In the genomic region with DNA sequence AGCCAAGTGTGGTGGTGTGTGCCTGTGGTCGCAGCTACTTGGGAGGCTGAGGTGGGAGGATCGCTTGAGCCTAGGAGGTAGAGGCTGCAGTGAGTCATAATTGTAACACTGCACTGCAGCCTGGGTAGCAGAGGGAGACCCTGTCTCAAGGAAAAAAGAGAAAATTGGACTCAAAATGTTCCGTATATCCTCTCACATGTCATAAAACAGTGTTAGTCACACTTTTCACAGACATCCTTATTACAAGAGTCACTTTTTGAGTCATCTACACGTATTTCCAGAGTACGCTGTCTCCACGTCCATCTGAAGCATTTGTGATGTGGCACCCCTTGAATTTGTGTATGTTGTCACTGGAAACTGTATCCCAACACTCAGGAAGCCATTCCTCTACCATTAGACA, we compare ENCODE assay signal across 12 cellular contexts.
A peak's percentile ranks its signal among the peaks of the same experiment; 100 is the strongest.
DNase-seq lines count a peak whose midpoint lies in the region; ATAC-seq, FAIRE-seq and TF ChIP-seq lines count a peak whose summit lies in the region.
"Had no signal": no experiment of that assay in that cellular context is flagged by ENCODE, and none has a peak within 500 bp of the region (broad histone marks: within the 10 kb centered on the region; RNA-seq: fewer than 3 reads in every experiment).

No MANE protein-coding gene starts in this region.

- no peak for DNase-seq in CD8-positive, alpha-beta T cell
- peak; percentile 82 for DNase-seq in HS-27A (ENCODE audit: low read depth)
- DNase-seq in astrocyte (ENCODE audit: low read depth): peak; percentile 94
- DNase-seq in memory B cell (ENCODE audit: low spot score in 2 of 2): no peak
- no peak for DNase-seq in ascending aorta (ENCODE audit: low spot score in 2 of 2)
- no peak for DNase-seq in DMS114 treated with DMSO at 0.1 percent for 48 hours (lab: John Stamatoyannopoulos, UW; ENCODE audit: unreplicated experiment)
- DNase-seq: activated CD4-positive, alpha-beta T cell treated with anti-CD3 and anti-CD28 coated beads, Interleukin-2, amount 10 ng/mL, durations not matched to agents 7 days and 5 days; activated naive CD8-positive, alpha-beta T cell treated with anti-CD3 and anti-CD28 coated beads for 36 hours; DMS79; endodermal cell; SIG-M5 had no signal

- no peaks in the 10 kb centered on the region for H4K20me1 ChIP-seq in astrocyte (ENCODE audit: insufficient read depth, low read length)

- peaks cover 9% of the 10 kb centered on the region for H3K4me1 Mint-ChIP-seq in CD8-positive, alpha-beta T cell (ENCODE audit: low read depth)
- H3K4me1 Mint-ChIP-seq in astrocyte (ENCODE audit: low read depth, unreplicated experiment) (peaks cover 14% of the 10 kb centered on the region), memory B cell (peaks cover 42% of the 10 kb centered on the region)
- H3K4me1 Mint-ChIP-seq: activated naive CD8-positive, alpha-beta T cell treated with anti-CD3 and anti-CD28 coated beads for 36 hours had no signal

- no peak for ATAC-seq in CD8-positive, alpha-beta T cell
- ATAC-seq in memory B cell (ENCODE audit: low read depth) (no peak), GM21390 (IDR thresholded peaks at IDR 0.05; ENCODE audit: unreplicated experiment) (no peak)

- POLR2A ChIA-PET in CD8-positive, alpha-beta T cell (lab: Charles Lee): no interaction called here

- peak; percentile 76 for FAIRE-seq in astrocyte (lab: Jason Lieb, UNC)

- no peaks in the 10 kb centered on the region for H3K27me3 Mint-ChIP-seq in CD8-positive, alpha-beta T cell (ENCODE audit: low read depth)
- H3K27me3 Mint-ChIP-seq in astrocyte (ENCODE audit: low read depth, unreplicated experiment) (no peaks in the 10 kb centered on the region), memory B cell (no peaks in the 10 kb centered on the region)
- H3K27me3 Mint-ChIP-seq: activated CD4-positive, alpha-beta T cell treated with anti-CD3 and anti-CD28 coated beads, Interleukin-2, amount 10 ng/mL, durations not matched to agents 7 days and 5 days; activated naive CD8-positive, alpha-beta T cell treated with anti-CD3 and anti-CD28 coated beads for 36 hours had no signal

- no peak overlapping the region for H3K4me3 Mint-ChIP-seq in CD8-positive, alpha-beta T cell
- no peak overlapping the region for H3K4me3 Mint-ChIP-seq in astrocyte (ENCODE audit: unreplicated experiment)
- no peak overlapping the region for H3K4me3 Mint-ChIP-seq in memory B cell
- H3K4me3 Mint-ChIP-seq: activated CD4-positive, alpha-beta T cell treated with anti-CD3 and anti-CD28 coated beads, Interleukin-2, amount 10 ng/mL, durations not matched to agents 7 days and 5 days; activated naive CD8-positive, alpha-beta T cell treated with anti-CD3 and anti-CD28 coated beads for 36 hours; endodermal cell had no signal

- H3K27ac ChIP-seq in CD8-positive, alpha-beta T cell (ENCODE audit: low read depth, low read length): no peak overlapping the region
- peak overlapping the region; percentile 90 for H3K27ac ChIP-seq in astrocyte (ENCODE audit: low read depth, low read length)
- no peak overlapping the region for H3K27ac ChIP-seq in ascending aorta

- H3K4me2 ChIP-seq in astrocyte (ENCODE audit: low read length): no peak overlapping the region

- H3K9me3 Mint-ChIP-seq in CD8-positive, alpha-beta T cell: no peaks in the 10 kb centered on the region
- H3K9me3 Mint-ChIP-seq in astrocyte (ENCODE audit: unreplicated experiment): peaks cover 8% of the 10 kb centered on the region
- H3K9me3 Mint-ChIP-seq in memory B cell: no peaks in the 10 kb centered on the region

- no peaks in the 10 kb centered on the region for H3K27me3 ChIP-seq in CD8-positive, alpha-beta T cell (ENCODE audit: insufficient read depth, low read length)
- H3K27me3 ChIP-seq in astrocyte (ENCODE audit: insufficient read depth, low read length) (no peaks in the 10 kb centered on the region), ascending aorta (no peaks in the 10 kb centered on the region)

- H3K9ac ChIP-seq in astrocyte (ENCODE audit: low read length): peak overlapping the region; percentile 75

- no peaks in the 10 kb centered on the region for H3K4me1 ChIP-seq in CD8-positive, alpha-beta T cell (ENCODE audit: insufficient read depth, low read length)
- H3K4me1 ChIP-seq in astrocyte (ENCODE audit: insufficient read depth, low read length): peaks cover 28% of the 10 kb centered on the region
- peaks cover 0 to 6% of the 10 kb centered on the region in 2 donors for H3K4me1 ChIP-seq in ascending aorta

- peaks cover 2% of the 10 kb centered on the region for H3K36me3 Mint-ChIP-seq in CD8-positive, alpha-beta T cell
- H3K36me3 Mint-ChIP-seq in astrocyte (ENCODE audit: low read depth, unreplicated experiment): peaks cover 11% of the 10 kb centered on the region
- peaks cover 17% of the 10 kb centered on the region for H3K36me3 Mint-ChIP-seq in memory B cell

- H3K27ac Mint-ChIP-seq in CD8-positive, alpha-beta T cell: peak overlapping the region; percentile 49
- H3K27ac Mint-ChIP-seq in astrocyte (ENCODE audit: unreplicated experiment) (peak overlapping the region; percentile 87), memory B cell (peak overlapping the region; percentile 35)
- H3K27ac Mint-ChIP-seq: activated naive CD8-positive, alpha-beta T cell treated with anti-CD3 and anti-CD28 coated beads for 36 hours; endodermal cell had no signal

- peaks cover 38% of the 10 kb centered on the region for H3K79me2 ChIP-seq in astrocyte (ENCODE audit: insufficient read depth, low read length)

- H3K36me3 ChIP-seq in CD8-positive, alpha-beta T cell (ENCODE audit: insufficient read depth, low read length): no peaks in the 10 kb centered on the region
- H3K36me3 ChIP-seq in astrocyte (ENCODE audit: insufficient read depth, low read length) (no peaks in the 10 kb centered on the region), ascending aorta (no peaks in the 10 kb centered on the region)

- H3K4me3 ChIP-seq in CD8-positive, alpha-beta T cell (ENCODE audit: low read depth, low read length): no peak overlapping the region
- H3K4me3 ChIP-seq in astrocyte (ENCODE audit: insufficient read depth, low read depth, low read length) (no peak overlapping the region), ascending aorta (no peak overlapping the region)

- no peaks in the 10 kb centered on the region for H3K9me3 ChIP-seq in CD8-positive, alpha-beta T cell (ENCODE audit: low read length)
- H3K9me3 ChIP-seq in astrocyte (ENCODE audit: insufficient read depth, low read depth, low read length): no peaks in the 10 kb centered on the region
- no peaks in the 10 kb centered on the region for H3K9me3 ChIP-seq in ascending aorta

- no peak overlapping the region for H2AFZ ChIP-seq in astrocyte (ENCODE audit: low read depth, low read length)

- no peak for TF ChIP-seq CTCF in CD8-positive, alpha-beta T cell (IDR thresholded peaks at IDR 0.05)
- TF ChIP-seq CTCF in astrocyte (IDR thresholded peaks at IDR 0.05; ENCODE audit: insufficient read depth, low read depth, low read length) (no peak), ascending aorta (IDR thresholded peaks at IDR 0.05) (no peak)

- intact Hi-C loops in CD8-positive, alpha-beta T cell (cut with DNase I, micrococcal nuclease): loop anchor here in 1 of 2 experiments (10.0 kb wide), 2 partner anchors 185 to 1355 kb away; a partner anchor contains a TSS
- intact Hi-C loops in ascending aorta (cut with DNase I): no loop called here

- CTCF ChIA-PET in CD8-positive, alpha-beta T cell (lab: Charles Lee): no interaction called here

Comparison
In these comparisons a context has a peak if more than half of its experiments do, and no peak if none do; other contexts are left out.
1. DNase-seq: peak in HS-27A (single experiment) and astrocyte (single experiment); none in CD8-positive, alpha-beta T cell (0 of 7), memory B cell (0 of 2), ascending aorta (0 of 2) and DMS114 treated with DMSO at 0.1 percent for 48 hours (single experiment).
2. H3K27ac Mint-ChIP-seq: peak in every context shown above with its lines; median percentile 87 in astrocyte; 49 in CD8-positive, alpha-beta T cell; 35 in memory B cell.